Comparison of ENCODE assay signal across 8 cellular contexts in genomic region chr7:519429-519973, GRCh38. TPM values are rescaled to one million over a fixed set of nuclear protein-coding genes. Genes with fewer than 3 reads are reported as not detected.
DNase-seq lines count a peak whose midpoint lies in the region; ATAC-seq and TF ChIP-seq lines count a peak whose summit lies in the region.

PDGFA (minus strand) TSS chr7:519846; CDS start chr7:519001, 845 bp downstream.

- no peaks in the 10 kb centered on the region for H3K9me3 Mint-ChIP-seq in activated naive CD8-positive, alpha-beta T cell treated with anti-CD3 and anti-CD28 coated beads for 36 hours
- H3K9me3 Mint-ChIP-seq in glutamatergic neuron (ENCODE audit: unreplicated experiment) (peaks cover 3% of the 10 kb centered on the region), osteocyte (ENCODE audit: unreplicated experiment) (no peaks in the 10 kb centered on the region)

- peaks cover 12% of the 10 kb centered on the region for H3K4me1 Mint-ChIP-seq in activated naive CD8-positive, alpha-beta T cell treated with anti-CD3 and anti-CD28 coated beads for 36 hours
- H3K4me1 Mint-ChIP-seq in glutamatergic neuron (ENCODE audit: low read depth, unreplicated experiment) (peaks cover 11% of the 10 kb centered on the region), osteocyte (ENCODE audit: unreplicated experiment) (peaks cover 28% of the 10 kb centered on the region)

- peaks cover 58% of the 10 kb centered on the region for H3K27me3 Mint-ChIP-seq in activated naive CD8-positive, alpha-beta T cell treated with anti-CD3 and anti-CD28 coated beads for 36 hours
- H3K27me3 Mint-ChIP-seq in glutamatergic neuron (ENCODE audit: unreplicated experiment) (peaks cover 21% of the 10 kb centered on the region), osteocyte (ENCODE audit: unreplicated experiment) (no peaks in the 10 kb centered on the region)

- DNase-seq in DMS53 (lab: John Stamatoyannopoulos, UW) (peak; percentile 79), DMS53 treated with DMSO at 0.1 percent for 48 hours (lab: John Stamatoyannopoulos, UW; ENCODE audit: unreplicated experiment) (no peak), LHCN-M2 (ENCODE audit: low read depth) (peak; percentile 62), glutamatergic neuron (peak; percentile 59), osteocyte (ENCODE audit: extremely low spot score, unreplicated experiment) (no peak)
- DNase-seq in activated naive CD8-positive, alpha-beta T cell treated with anti-CD3 and anti-CD28 coated beads for 36 hours: peak; percentile 43

- H3K27ac Mint-ChIP-seq in activated naive CD8-positive, alpha-beta T cell treated with anti-CD3 and anti-CD28 coated beads for 36 hours: peak within 1 kb of the TSS; percentile 38
- H3K27ac Mint-ChIP-seq in glutamatergic neuron (ENCODE audit: unreplicated experiment) (no peak within 1 kb of the TSS), osteocyte (ENCODE audit: unreplicated experiment) (peak within 1 kb of the TSS; percentile 69)

- no peaks in the 10 kb centered on the region for H3K36me3 Mint-ChIP-seq in activated naive CD8-positive, alpha-beta T cell treated with anti-CD3 and anti-CD28 coated beads for 36 hours
- H3K36me3 Mint-ChIP-seq in glutamatergic neuron (ENCODE audit: unreplicated experiment) (no peaks in the 10 kb centered on the region), osteocyte (ENCODE audit: unreplicated experiment) (no peaks in the 10 kb centered on the region)

- ATAC-seq in HG02852 (IDR thresholded peaks at IDR 0.05; ENCODE audit: unreplicated experiment) (no peak), HG02588 (IDR thresholded peaks at IDR 0.05; ENCODE audit: unreplicated experiment) (no peak)

- TF ChIP-seq CTCF in glutamatergic neuron (IDR thresholded peaks at IDR 0.05; ENCODE audit: partially characterized antibody, unreplicated experiment) (no peak), osteocyte (IDR thresholded peaks at IDR 0.05) (no peak)

- H3K4me3 Mint-ChIP-seq in activated naive CD8-positive, alpha-beta T cell treated with anti-CD3 and anti-CD28 coated beads for 36 hours: peak within 1 kb of the TSS; percentile 81
- H3K4me3 Mint-ChIP-seq in glutamatergic neuron (ENCODE audit: unreplicated experiment) (peak within 1 kb of the TSS; percentile 90), osteocyte (ENCODE audit: unreplicated experiment) (peak within 1 kb of the TSS; percentile 86)

RNA-seq across cellular contexts. Expression of gene PDGFA, which starts in this region (rescaled TPM):
- 33.7 and 37.0 TPM in 2 replicates for total RNA-seq in LHCN-M2 (2014; rRNA removed)
- 40.0 TPM for polyA plus RNA-seq in LHCN-M2 (2012)
- total RNA-seq in activated naive CD8-positive, alpha-beta T cell treated with anti-CD3 and anti-CD28 coated beads for 36 hours: 1 to 10 TPM; 3.3 to 4.1 TPM
- 7.6 TPM for total RNA-seq in glutamatergic neuron (ENCODE audit: unreplicated experiment)
- 92.0 and 93.6 TPM in 2 replicates for total RNA-seq in osteocyte

Comparison
In these comparisons a context has a peak if more than half of its experiments do, and no peak if none do; other contexts are left out.
1. DNase-seq: peak in DMS53 (single experiment), LHCN-M2 (single experiment), activated naive CD8-positive, alpha-beta T cell treated with anti-CD3 and anti-CD28 coated beads for 36 hours (single experiment) and glutamatergic neuron (single experiment); none in DMS53 treated with DMSO at 0.1 percent for 48 hours (single experiment) and osteocyte (single experiment).
2. Peak in every context shown above with its lines, with median percentiles within 50 percentile points of each other: H3K4me3 Mint-ChIP-seq.